ENCODE assay signal across 1 cellular context in the genomic region with DNA sequence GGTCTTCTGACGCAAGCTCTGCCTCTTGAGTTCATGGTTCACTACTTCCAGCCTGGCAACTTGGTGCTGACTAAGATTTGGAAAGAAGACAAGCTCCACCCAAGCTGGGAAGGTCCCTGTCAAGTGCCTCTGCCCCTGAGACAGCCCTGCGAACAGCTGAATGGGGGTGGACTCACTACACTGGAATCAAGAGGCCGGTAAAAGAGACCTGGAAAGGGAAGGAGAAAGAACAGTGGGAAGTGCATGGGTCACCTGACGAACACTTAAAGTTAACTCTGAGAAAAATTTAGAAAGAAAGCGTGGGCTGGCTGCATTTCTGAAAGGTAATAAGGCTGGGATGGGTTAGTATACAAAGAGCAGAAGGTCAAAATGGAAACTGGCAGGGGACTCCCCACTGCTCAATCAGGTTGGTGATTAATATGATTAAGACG.
TF ChIP-seq lines count a peak whose summit lies in the region.

No MANE protein-coding gene starts in this region.

TF ChIP-seq in GM23338, 12 proteins besides CTCF, POLR2A, EP300 and RAD21 (continued from another document):
- TF ChIP-seq ZNF462 (CRISPR knock-in tag; IDR thresholded peaks at IDR 0.05) (no peak), ZNF114 (CRISPR knock-in tag; IDR thresholded peaks at IDR 0.05) (no peak), STAT1 (IDR thresholded peaks at IDR 0.05; ENCODE audit: unreplicated experiment) (no peak), EZH2phosphoT487 (IDR thresholded peaks at IDR 0.05; ENCODE audit: unreplicated experiment) (no peak), NANOG (IDR thresholded peaks at IDR 0.05; ENCODE audit: borderline replicate concordance) (no peak)
- TF ChIP-seq, protein P1, sequence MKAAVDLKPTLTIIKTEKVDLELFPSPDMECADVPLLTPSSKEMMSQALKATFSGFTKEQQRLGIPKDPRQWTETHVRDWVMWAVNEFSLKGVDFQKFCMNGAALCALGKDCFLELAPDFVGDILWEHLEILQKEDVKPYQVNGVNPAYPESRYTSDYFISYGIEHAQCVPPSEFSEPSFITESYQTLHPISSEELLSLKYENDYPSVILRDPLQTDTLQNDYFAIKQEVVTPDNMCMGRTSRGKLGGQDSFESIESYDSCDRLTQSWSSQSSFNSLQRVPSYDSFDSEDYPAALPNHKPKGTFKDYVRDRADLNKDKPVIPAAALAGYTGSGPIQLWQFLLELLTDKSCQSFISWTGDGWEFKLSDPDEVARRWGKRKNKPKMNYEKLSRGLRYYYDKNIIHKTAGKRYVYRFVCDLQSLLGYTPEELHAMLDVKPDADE (IDR thresholded peaks at IDR 0.05): no peak
